8 cellular contexts compared by ENCODE assay signal in genomic region chr1:247487057-247487456, GRCh38. TPM values are rescaled to one million over a fixed set of nuclear protein-coding genes. Genes with fewer than 3 reads are reported as not detected.
DNase-seq lines count a peak whose midpoint lies in the region; ATAC-seq, FAIRE-seq and TF ChIP-seq lines count a peak whose summit lies in the region.

No MANE protein-coding gene starts in this region.

- no peak overlapping the region for H3K4me2 ChIP-seq in K562 (ENCODE audit: insufficient read depth, low read length)

- no peak overlapping the region for H3K9ac ChIP-seq in K562 (ENCODE audit: insufficient read depth in 1 of 2, low read depth in 2 of 2, low read length in 2 of 2)
- no peak overlapping the region for H3K9ac ChIP-seq in kidney (ENCODE audit: low read length in 2 of 2)

- H4K20me1 ChIP-seq in K562 (replicated peaks; ENCODE audit: control insufficient read depth, insufficient read depth, low read length) = no peaks in the 10 kb centered on the region

- H3K79me2 ChIP-seq in K562 (ENCODE audit: control insufficient read depth, insufficient read depth, low read length) = no peaks in the 10 kb centered on the region

- H3K36me3 Mint-ChIP-seq in type B pancreatic cell = no peaks in the 10 kb centered on the region
- no peaks in the 10 kb centered on the region for H3K36me3 Mint-ChIP-seq in T-helper 2 cell treated with Interferon-gamma antibody and Interleukin-4, amounts not matched to agents 5 μg/mL and 100 μg/mL, for 36 hours (ENCODE audit: low read depth)

- H3K4me3 Mint-ChIP-seq in type B pancreatic cell = no peak overlapping the region
- no peak overlapping the region for H3K4me3 Mint-ChIP-seq in T-helper 2 cell treated with Interferon-gamma antibody and Interleukin-4, amounts not matched to agents 5 μg/mL and 100 μg/mL, for 36 hours

- H2AFZ ChIP-seq in K562 (ENCODE audit: low read depth, low read length) = no peak overlapping the region

- no peaks in the 10 kb centered on the region for H3K9me3 Mint-ChIP-seq in type B pancreatic cell
- no peaks in the 10 kb centered on the region for H3K9me3 Mint-ChIP-seq in T-helper 2 cell treated with Interferon-gamma antibody and Interleukin-4, amounts not matched to agents 5 μg/mL and 100 μg/mL, for 36 hours

- H3K27ac ChIP-seq in K562 (ENCODE audit: extremely low read depth, low read depth, low read length) (no peak overlapping the region), kidney (ENCODE audit: low read depth in 2 of 2, low read length in 2 of 2) (no peak overlapping the region)

- FAIRE-seq in RCC 7860 (lab: Jason Lieb, UNC) (no peak), K562 (lab: Jason Lieb, UNC) (peak; percentile 92), kidney (lab: Jason Lieb, UNC) (peak; percentile 29)

- intact Hi-C loops in K562 (cut with micrococcal nuclease) = loop anchor here (1.0 to 5.0 kb wide), 4 partner anchors 97 to 580 kb away; no protein-coding TSS in a partner anchor
- intact Hi-C loops in kidney (cut with DNase I) = no loop called here

- H3K27me3 ChIP-seq in K562 (ENCODE audit: control insufficient read depth in 2 of 2, insufficient read depth in 2 of 2, low read length in 2 of 2) = peaks cover 0 to 8% of the 10 kb centered on the region in 2 experiments; a peak in 4 of 5 replicates

- H3K4me3 ChIP-seq in K562 = no peak overlapping the region
- no peak overlapping the region for H3K4me3 ChIP-seq in kidney (ENCODE audit: low read length in 2 of 2)

- TF ChIP-seq RAD21 in K562 (CRISPR knock-in tag; conservative IDR thresholded peaks at IDR 0.05 in 1 of 2, IDR thresholded peaks at IDR 0.05 in 1 of 2) = peak; percentile 88 to 89

- ATAC-seq in GM18511 (IDR thresholded peaks at IDR 0.05; ENCODE audit: unreplicated experiment) (peak; percentile 84), HG03342 (IDR thresholded peaks at IDR 0.05; ENCODE audit: unreplicated experiment) (peak; percentile 77), K562 (peak; percentile 95)

- POLR2A ChIA-PET in K562 (lab: Yijun Ruan, JAX) = no interaction called here

- TF ChIP-seq POLR2A in K562 (conservative IDR thresholded peaks at IDR 0.05) = no peak

- H3K36me3 ChIP-seq in K562 (ENCODE audit: control insufficient read depth, insufficient read depth, low read length) (no peaks in the 10 kb centered on the region), kidney (ENCODE audit: control insufficient read depth in 1 of 2, insufficient read depth in 2 of 2, low read length in 2 of 2) (no peaks in the 10 kb centered on the region)

- CTCF ChIA-PET in K562 (lab: Yijun Ruan, JAX; ENCODE audit: low intra/inter-chr PET ratio) = interaction anchor here (0.7 to 2.6 kb wide), 3 partner anchors 55 to 114 kb away, joined by 3 to 11 read pairs (median 4); no protein-coding TSS in a partner anchor

- H3K9me3 ChIP-seq in K562 (replicated peaks; ENCODE audit: control insufficient read depth, insufficient read depth, low read depth, low read length) (no peaks in the 10 kb centered on the region), kidney (ENCODE audit: control insufficient read depth in 1 of 2, low read length in 2 of 2) (no peaks in the 10 kb centered on the region)

- no peak for TF ChIP-seq EP300 in K562 (IDR thresholded peaks at IDR 0.05; ENCODE audit: low read length)

- in situ Hi-C loops in K562 (cut with MboI) = no loop called here

- DNase-seq in COLO668 (lab: John Stamatoyannopoulos, UW; ENCODE audit: unreplicated experiment) = peak; percentile 19
- peak; percentile 29 for DNase-seq in RCC 7860 (ENCODE audit: low spot score)
- DNase-seq in K562 (ENCODE audit: extremely low read depth in 1 of 4, low spot score in 3 of 4) = peak; percentile 28 to 61 (median 43)
- DNase-seq in kidney = no peak
- no peak for DNase-seq in type B pancreatic cell (ENCODE audit: extremely low spot score, unreplicated experiment)
- no peak for DNase-seq in T-helper 2 cell treated with Interferon-gamma antibody and Interleukin-4, amounts not matched to agents 5 μg/mL and 100 μg/mL, for 36 hours (ENCODE audit: low spot score)

- TF ChIP-seq CTCF in K562 (IDR thresholded peaks at IDR 0.05 in 2 of 3, conservative IDR thresholded peaks at IDR 0.05 in 1 of 3; ENCODE audit: insufficient read depth in 2 of 3, low read depth in 1 of 3, low read length in 3 of 3) (peak; percentile 57 to 82 (median 63)), kidney (IDR thresholded peaks at IDR 0.05; ENCODE audit: borderline replicate concordance, extremely low read depth, insufficient read depth) (peak; percentile 42), type B pancreatic cell (conservative IDR thresholded peaks at IDR 0.05) (peak; percentile 71)

- no peak overlapping the region for H3K27ac Mint-ChIP-seq in type B pancreatic cell
- H3K27ac Mint-ChIP-seq in T-helper 2 cell treated with Interferon-gamma antibody and Interleukin-4, amounts not matched to agents 5 μg/mL and 100 μg/mL, for 36 hours = no peak overlapping the region

- no TSS peak for BruUV-seq in K562 (replicated peaks; lab: Mats Ljungman, UMichigan)

- peaks cover 22% of the 10 kb centered on the region for H3K27me3 Mint-ChIP-seq in type B pancreatic cell
- H3K27me3 Mint-ChIP-seq in T-helper 2 cell treated with Interferon-gamma antibody and Interleukin-4, amounts not matched to agents 5 μg/mL and 100 μg/mL, for 36 hours (ENCODE audit: low read depth) = peaks cover 5% of the 10 kb centered on the region

- H3K4me1 Mint-ChIP-seq in type B pancreatic cell (ENCODE audit: unreplicated experiment) = no peaks in the 10 kb centered on the region
- no peaks in the 10 kb centered on the region for H3K4me1 Mint-ChIP-seq in T-helper 2 cell treated with Interferon-gamma antibody and Interleukin-4, amounts not matched to agents 5 μg/mL and 100 μg/mL, for 36 hours (ENCODE audit: low read depth)

- no peaks in the 10 kb centered on the region for H3K9me1 ChIP-seq in K562 (ENCODE audit: control insufficient read depth, insufficient read depth, low read length)

- H3K4me1 ChIP-seq in K562 (replicated peaks in 1 of 2; ENCODE audit: control insufficient read depth in 2 of 2, insufficient read depth in 2 of 2, low read length in 2 of 2) = no peaks in the 10 kb centered on the region
- no peaks in the 10 kb centered on the region for H3K4me1 ChIP-seq in kidney (ENCODE audit: control insufficient read depth in 1 of 2, insufficient read depth in 1 of 2, low read depth in 1 of 2, low read length in 2 of 2)

RNA-seq across cellular contexts. Expression of gene OR2B11, which starts 29.2 kb away (rescaled TPM):
- total RNA-seq in K562 (2011; cell fraction: chromatin; rRNA removed; ENCODE audit: low replicate concordance) = not detected in 2 replicates
- total RNA-seq in K562 (2011; cell fraction: nucleolus; rRNA removed) = not detected in 2 replicates
- total RNA-seq in K562 (2011; cell fraction: nucleoplasm; rRNA removed) = not detected in 2 replicates
- total RNA-seq in K562 (2014; rRNA removed) (not detected in 2 replicates), K562 (2014; rRNA removed; fragmentation: Illumina TruSeq; extraction: Trizol) (not detected in 2 replicates), K562 (2015; rRNA removed; fragmentation: Illumina TruSeq; extraction: Trizol) (not detected in 2 replicates), K562 (2021) (not detected in 2 replicates), kidney (not detected), type B pancreatic cell (ENCODE audit: low replicate concordance) (not detected in 2 replicates)
- polyA plus RNA-seq in K562 (2011; rRNA removed) (not detected in 2 replicates), K562 (2014; fragmentation: Illumina TruSeq; extraction: Trizol) (not detected in 2 replicates), K562 (2014; fragmentation: Nextera tagmentation; extraction: Ambion mirVana) (not detected), K562 (2014; rRNA removed) (not detected in 2 replicates), kidney (ENCODE audit: insufficient read depth, low read depth, low replicate concordance) (not detected)
- polyA plus RNA-seq in K562 (2011; cell fraction: cytosol; rRNA removed) = not detected in 2 replicates
- polyA plus RNA-seq in K562 (2011; cell fraction: nucleus; rRNA removed) = not detected in 2 replicates
- not detected in 2 replicates for polyA plus RNA-seq in K562 (2012)
- polyA minus RNA-seq in K562 (2011; rRNA and poly(A)+ RNA removed) = not detected in 2 replicates
- not detected in 2 replicates for polyA minus RNA-seq in K562 (2011; cell fraction: cytosol; rRNA and poly(A)+ RNA removed)
- not detected in 2 replicates for polyA minus RNA-seq in K562 (2011; cell fraction: nucleus; rRNA and poly(A)+ RNA removed)

RNA-seq across cellular contexts. Expression of gene OR2C3, which starts 49.2 kb away (rescaled TPM):
- total RNA-seq in K562 (2011; cell fraction: chromatin; rRNA removed; ENCODE audit: low replicate concordance) = 0.25 TPM in 1 of 2 replicates, not detected in the other
- total RNA-seq in K562 (2011; cell fraction: nucleolus; rRNA removed) = under 0.01 TPM in 1 of 2 replicates, not detected in the other
- 0.07 and 0.15 TPM in 2 replicates for total RNA-seq in K562 (2011; cell fraction: nucleoplasm; rRNA removed)
- 0.04 TPM in 1 of 2 replicates, not detected in the other for total RNA-seq in K562 (2014; rRNA removed)
- not detected in 2 replicates for total RNA-seq in K562 (2014; rRNA removed; fragmentation: Illumina TruSeq; extraction: Trizol)
- 0.04 TPM in 2 replicates for total RNA-seq in K562 (2015; rRNA removed; fragmentation: Illumina TruSeq; extraction: Trizol)
- 0.02 TPM in 1 of 2 replicates, not detected in the other for total RNA-seq in K562 (2021)
- polyA plus RNA-seq in K562 (2011; rRNA removed) = 0.01 and 0.03 TPM in 2 replicates
- under 0.01 and 0.01 TPM in 2 replicates for polyA plus RNA-seq in K562 (2011; cell fraction: cytosol; rRNA removed)
- 0.03 and 0.06 TPM in 2 replicates for polyA plus RNA-seq in K562 (2011; cell fraction: nucleus; rRNA removed)
- 0.05 and 0.11 TPM in 2 replicates for polyA plus RNA-seq in K562 (2012)
- 0.03 TPM in 1 of 2 replicates, not detected in the other for polyA plus RNA-seq in K562 (2014; fragmentation: Illumina TruSeq; extraction: Trizol)
- under 1 TPM in 1 of 2 experiments, not detected in 1; under 0.01 TPM for polyA plus RNA-seq in K562 (2014; fragmentation: Nextera tagmentation; extraction: Ambion mirVana)
- polyA plus RNA-seq in K562 (2014; rRNA removed) = 0.05 TPM in 1 of 2 replicates, not detected in the other
- 0.04 and 0.06 TPM in 2 replicates for polyA minus RNA-seq in K562 (2011; rRNA and poly(A)+ RNA removed)
- polyA minus RNA-seq in K562 (2011; cell fraction: cytosol; rRNA and poly(A)+ RNA removed) = not detected in 2 replicates
- polyA minus RNA-seq in K562 (2011; cell fraction: nucleus; rRNA and poly(A)+ RNA removed) = 0.11 TPM in 1 of 2 replicates, not detected in the other
- total RNA-seq in kidney = 0.06 TPM
- not detected for polyA plus RNA-seq in kidney (ENCODE audit: insufficient read depth, low read depth, low replicate concordance)
- total RNA-seq in type B pancreatic cell (ENCODE audit: low replicate concordance) = not detected in 2 replicates

Comparison
In these comparisons a context has a peak if more than half of its experiments do, and no peak if none do; other contexts are left out.
1. DNase-seq: peak in COLO668 (single experiment), RCC 7860 (single experiment) and K562 (4 of 4); none in kidney (single experiment), type B pancreatic cell (single experiment) and T-helper 2 cell treated with Interferon-gamma antibody and Interleukin-4, amounts not matched to agents 5 μg/mL and 100 μg/mL, for 36 hours (single experiment).
2. Peak in every context shown above with its lines, with median percentiles within 50 percentile points of each other: ATAC-seq and CTCF ChIP-seq.